ENCODE assay signal across 8 cellular contexts in genomic region chr7:37704434-37704833, GRCh38. TPM values are rescaled to one million over a fixed set of nuclear protein-coding genes. Genes with fewer than 3 reads are reported as not detected.
"Had no signal": no experiment of that assay in that cellular context is flagged by ENCODE, and none has a peak within 500 bp of the region (broad histone marks: within the 10 kb centered on the region; RNA-seq: fewer than 3 reads in every experiment).

No MANE protein-coding gene starts in this region.

RNA-seq across cellular contexts. Expression of gene GPR141, which starts 20.9 kb away (rescaled TPM):
- total RNA-seq: HepG2, HT1080, IMR-90, NCI-H460, OCI-LY7, PC-3, SK-MEL-5 had no signal
- polyA plus RNA-seq: HepG2, IMR-90, SK-N-SH had no signal
